Comparison of ENCODE assay signal across 8 cellular contexts in the genomic region with DNA sequence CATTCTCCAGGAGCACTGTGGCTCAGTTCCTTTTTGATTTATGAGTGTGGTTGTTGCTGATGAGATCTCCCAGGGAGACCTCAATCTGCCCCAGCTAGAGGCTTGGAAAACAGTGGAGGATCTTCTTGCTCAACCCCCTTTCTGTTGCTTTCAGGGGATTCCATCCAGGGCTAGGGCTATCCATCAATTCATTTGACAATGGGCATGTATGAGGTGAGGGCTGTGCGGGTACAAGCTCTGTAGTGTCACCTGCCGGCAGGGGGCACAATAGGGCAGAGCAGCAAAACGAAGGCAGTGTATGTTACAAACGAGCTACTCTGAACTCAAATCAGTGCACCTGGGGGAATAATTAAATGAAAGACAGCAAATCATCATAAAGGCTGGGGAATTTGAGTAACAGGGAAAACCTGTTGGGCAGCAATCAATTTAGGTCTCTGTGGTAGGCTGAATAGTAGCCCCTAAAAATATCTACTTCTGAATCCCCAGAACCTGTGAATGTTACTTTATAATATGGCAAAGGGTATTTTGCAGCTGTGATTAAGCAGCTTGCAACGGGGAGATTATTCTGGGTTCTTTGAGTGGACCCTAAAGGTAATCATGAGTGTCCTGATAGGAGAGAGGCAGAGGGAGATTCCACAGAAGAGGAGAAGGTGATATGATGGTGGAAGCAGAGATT.
DNase-seq lines count a peak whose midpoint lies in the region; ATAC-seq and TF ChIP-seq lines count a peak whose summit lies in the region.

No MANE protein-coding gene starts in this region.

- TF ChIP-seq CTCF in HEK293 (tag by site-specific recombination; IDR thresholded peaks at IDR 0.05): no peak
- TF ChIP-seq CTCF in right lobe of liver (IDR thresholded peaks at IDR 0.05): peak; percentile 76 to 89 (median 86)

- H3K36me3 ChIP-seq in HEK293 (ENCODE audit: control insufficient read depth in 2 of 2, insufficient read depth in 1 of 2, low read length in 2 of 2) (no peaks in the 10 kb centered on the region), right lobe of liver (no peaks in the 10 kb centered on the region)

- no peak overlapping the region for H3K27ac ChIP-seq in HEK293 (ENCODE audit: extremely low read depth, low read depth, low read length)
- no peak overlapping the region for H3K27ac ChIP-seq in right lobe of liver

- DNase-seq in COLO829 (ENCODE audit: low spot score) (peak; percentile 49), NCI-H2107 treated with DMSO at 0.1 percent for 48 hours (lab: John Stamatoyannopoulos, UW; ENCODE audit: unreplicated experiment) (peak; percentile 61), right lobe of liver (peak; percentile 76 to 79 (median 76))
- DNase-seq in activated CD4-positive, CD25-positive, alpha-beta regulatory T cell (lab: John Stamatoyannopoulos, UW): peak; percentile 34 to 61 (median 52)
- peak; percentile 61 for DNase-seq in central memory CD4-positive, alpha-beta T cell
- peak; percentile 57 to 65 (median 58) for DNase-seq in stimulated activated CD4-positive, alpha-beta T cell treated with anti-CD3 and anti-CD28 coated beads, TNF-alpha, amount 100 ng/mL, for 4 hours (ENCODE audit: low read depth in 3 of 3)

- no peak for TF ChIP-seq POLR2A in right lobe of liver (IDR thresholded peaks at IDR 0.05)

- ATAC-seq in right lobe of liver (peak; percentile 91 to 97 (median 94)), HG02588 (IDR thresholded peaks at IDR 0.05; ENCODE audit: unreplicated experiment) (no peak)

- no peaks in the 10 kb centered on the region for H3K4me1 ChIP-seq in HEK293 (ENCODE audit: control insufficient read depth, insufficient read depth, low read length)
- H3K4me1 ChIP-seq in right lobe of liver: no peaks in the 10 kb centered on the region

- whole genome bisulfite sequencing in right lobe of liver (ENCODE audit: insufficient coverage, low coverage, low lambda C conversion rate, missing lambda C conversion rate): 6% methylated on average over 5 of the region's 5 CpGs

- POLR2A ChIA-PET in HEK293 (lab: Yijun Ruan, JAX): interaction anchor here (0.5 to 2.3 kb wide), 8 partner anchors 94 to 1455 kb away, joined by 3 to 11 read pairs (median 3); partner anchors contain the start of genes EIF4G2, WEE1 and ZBED5

- CTCF ChIA-PET in HEK293 (lab: Yijun Ruan, JAX): interaction anchor here (0.5 to 10.2 kb wide), 72 partner anchors 10 to 901 kb away, joined by 3 to 150 read pairs (median 4); no protein-coding TSS in a partner anchor

- intact Hi-C loops in right lobe of liver (cut with DNase I): loop anchor here in 1 of 2 donors (10.0 kb wide), 1 partner anchor 233 kb away; no protein-coding TSS in a partner anchor

- H3K4me3 ChIP-seq in HEK293 (ENCODE audit: low read depth, low read length): no peak overlapping the region
- H3K4me3 ChIP-seq in right lobe of liver: no peak overlapping the region

- no peaks in the 10 kb centered on the region for H3K27me3 ChIP-seq in right lobe of liver

- H3K9me3 ChIP-seq in HEK293 (ENCODE audit: control insufficient read depth, insufficient read depth, low read depth, low read length): no peaks in the 10 kb centered on the region
- no peaks in the 10 kb centered on the region for H3K9me3 ChIP-seq in right lobe of liver

TF ChIP-seq in HEK293, 187 proteins besides CTCF, POLR2A, EP300 and RAD21:
- TF ChIP-seq MEIS1 (CRISPR knock-in tag; IDR thresholded peaks at IDR 0.05; ENCODE audit: borderline replicate concordance) (peak; percentile 70; the same call in 1 of the 2 replicates), ZNF211 (tag by site-specific recombination; IDR thresholded peaks at IDR 0.05; ENCODE audit: low read depth) (no peak), FEZF1 (tag by site-specific recombination; IDR thresholded peaks at IDR 0.05) (peak; percentile 48; the same call in 1 of the 2 replicates), ZNF48 (tag by site-specific recombination; IDR thresholded peaks at IDR 0.05) (no peak), GLIS1 (tag by site-specific recombination; IDR thresholded peaks at IDR 0.05) (peak; percentile 66), ZIC2 (tag by site-specific recombination; IDR thresholded peaks at IDR 0.05) (peak; percentile 88), ZNF324 (tag by site-specific recombination; IDR thresholded peaks at IDR 0.05) (no peak), ZNF645 (tag by site-specific recombination; IDR thresholded peaks at IDR 0.05) (no peak), ZNF132 (tag by site-specific recombination; IDR thresholded peaks at IDR 0.05; ENCODE audit: borderline replicate concordance) (no peak), ZSCAN16 (tag by site-specific recombination; IDR thresholded peaks at IDR 0.05) (no peak), ZNF266 (tag by site-specific recombination; IDR thresholded peaks at IDR 0.05; ENCODE audit: low read depth) (no peak), ZBTB26 (tag by site-specific recombination; optimal IDR thresholded peaks at IDR 0.05) (no peak), WT1 (tag by site-specific recombination; IDR thresholded peaks at IDR 0.05) (no peak), ZNF830 (tag by site-specific recombination; IDR thresholded peaks at IDR 0.05; ENCODE audit: low read depth) (no peak), ZBTB20 (tag by site-specific recombination; IDR thresholded peaks at IDR 0.05) (no peak), ZFP37 (tag by site-specific recombination; IDR thresholded peaks at IDR 0.05) (peak; percentile 36; the same call in 1 of the 2 replicates), ZNF654 (tag by site-specific recombination; IDR thresholded peaks at IDR 0.05; ENCODE audit: low read depth) (peak; percentile 62)
